ENCODE assay signal across 19 cellular contexts in the genomic region with DNA sequence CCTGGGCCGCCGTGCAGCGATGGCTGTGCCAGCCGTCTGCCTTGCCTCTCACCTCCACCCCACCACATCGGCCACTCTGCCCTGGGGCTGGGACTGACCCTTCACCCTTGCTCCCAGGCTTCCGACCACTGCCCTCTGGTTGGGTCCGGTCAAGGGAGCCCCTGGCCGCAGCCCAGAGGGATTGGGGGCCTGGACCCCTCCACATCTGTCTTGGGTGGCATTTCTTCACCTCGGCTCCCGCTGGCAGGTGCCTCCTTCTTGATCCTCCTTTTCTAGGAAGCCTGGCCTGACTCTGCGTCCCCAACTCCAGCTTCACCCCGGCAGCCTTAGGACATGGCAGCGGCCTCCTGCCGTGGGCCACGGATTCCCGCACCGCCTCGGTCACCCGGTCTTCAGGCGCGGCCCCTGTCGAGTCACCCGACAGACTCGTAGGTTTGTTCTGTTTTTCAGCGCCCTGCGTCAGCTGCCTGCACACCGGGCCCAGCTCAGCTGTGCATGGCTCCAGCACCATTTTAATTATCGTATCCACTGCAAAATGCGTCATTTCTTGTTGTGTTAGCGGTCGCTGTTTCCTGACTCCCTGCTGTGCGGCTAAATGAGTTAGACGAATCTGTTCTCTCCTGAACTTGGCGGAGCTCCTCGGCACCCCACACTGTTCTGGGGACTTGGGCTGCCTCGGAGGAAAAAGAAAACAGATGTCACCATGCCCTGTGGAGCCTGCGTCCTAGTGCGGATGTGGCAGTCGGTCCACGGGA.
"Had no signal": no experiment of that assay in that cellular context is flagged by ENCODE, and none has a peak within 500 bp of the region (broad histone marks: within the 10 kb centered on the region; RNA-seq: fewer than 3 reads in every experiment).

No MANE protein-coding gene starts in this region.

- H3K27ac Mint-ChIP-seq: activated T-helper 1 cell treated with anti-CD3 and anti-CD28 coated beads, Interleukin-12 subunit alpha, Interleukin-12 subunit beta, Interleukin-2, Interleukin-4 antibody, amounts not matched to agents 30 ng/mL and 10 ng/mL and 1 ng/mL, durations not matched to agents 14 hours and 24 hours and 36 hours; mesothelial cell of epicardium had no signal

- DNase-seq: activated CD4-positive, alpha-beta T cell treated with anti-CD3 and anti-CD28 coated beads, Interleukin-2, amount 50 U/mL, for 1 hour; activated CD4-positive, CD25-positive, alpha-beta regulatory T cell; activated CD8-positive, alpha-beta memory T cell treated with anti-CD3 and anti-CD28 coated beads for 24 hours; activated naive CD4-positive, alpha-beta T cell treated with Interleukin-2 at 50 U/mL for 16 hours; aorta; colonic mucosa; islet precursor cell; ovary; right lobe of liver; stimulated activated naive CD8-positive, alpha-beta T cell treated with anti-CD3 and anti-CD28 coated beads, Interleukin-15, Interleukin-2, amounts not matched to agents 100 U/mL and 50 U/mL, for 24 hours; transverse colon had no signal

- H3K4me3 Mint-ChIP-seq: activated T-helper 1 cell treated with anti-CD3 and anti-CD28 coated beads, Interleukin-12 subunit alpha, Interleukin-12 subunit beta, Interleukin-2, Interleukin-4 antibody, amounts not matched to agents 30 ng/mL and 10 ng/mL and 1 ng/mL, durations not matched to agents 14 hours and 24 hours and 36 hours; mesothelial cell of epicardium; neural crest cell had no signal

- H3K36me3 Mint-ChIP-seq: mesothelial cell of epicardium had no signal

- H3K4me1 Mint-ChIP-seq: neural crest cell had no signal

- H3K9me3 Mint-ChIP-seq: activated T-helper 1 cell treated with anti-CD3 and anti-CD28 coated beads, Interleukin-12 subunit alpha, Interleukin-12 subunit beta, Interleukin-2, Interleukin-4 antibody, amounts not matched to agents 30 ng/mL and 10 ng/mL and 1 ng/mL, durations not matched to agents 14 hours and 24 hours and 36 hours; mesothelial cell of epicardium; neural crest cell had no signal

- H3K4me3 ChIP-seq: colonic mucosa, esophagus muscularis mucosa, hepatocyte, lung, ovary, right lobe of liver, smooth muscle cell, transverse colon, vagina had no signal
